ENCODE assay signal across 1 cellular context in the genomic region with DNA sequence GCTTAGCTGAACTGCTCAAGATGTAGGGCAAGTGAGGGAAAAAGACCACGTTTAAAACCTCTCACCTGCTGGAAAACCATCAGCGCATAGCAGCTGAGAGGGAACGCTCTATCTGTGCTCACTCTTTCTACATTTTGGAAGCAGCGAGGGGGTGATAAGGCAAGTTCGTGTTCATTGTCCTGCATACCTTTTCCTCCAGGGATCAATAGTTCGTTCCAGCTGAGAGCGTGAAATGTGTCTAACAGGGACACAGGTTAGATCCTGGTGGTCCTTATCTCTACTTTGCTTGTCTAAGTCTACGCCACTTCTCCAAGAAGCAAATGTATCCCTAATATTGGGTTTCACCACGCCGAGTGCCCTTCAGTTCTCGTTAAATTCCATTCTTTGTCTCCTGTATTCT.
TF ChIP-seq lines count a peak whose summit lies in the region.

No MANE protein-coding gene starts in this region.

TF ChIP-seq in H1, 55 proteins besides CTCF, POLR2A, EP300 and RAD21 (continued from another document):
- TF ChIP-seq HDAC6 (IDR thresholded peaks at IDR 0.05; ENCODE audit: low read depth, low read length) (no peak), SP4 (IDR thresholded peaks at IDR 0.05; ENCODE audit: low read length) (no peak), JUND (IDR thresholded peaks at IDR 0.05; ENCODE audit: low read length) (no peak), PHF8 (conservative IDR thresholded peaks at IDR 0.05; ENCODE audit: low read depth, low read length) (no peak), KDM1A (IDR thresholded peaks at IDR 0.05; ENCODE audit: borderline replicate concordance, low read length) (no peak), TEAD4 (IDR thresholded peaks at IDR 0.05; ENCODE audit: low read depth, low read length) (no peak)
- TF ChIP-seq, protein P1, sequence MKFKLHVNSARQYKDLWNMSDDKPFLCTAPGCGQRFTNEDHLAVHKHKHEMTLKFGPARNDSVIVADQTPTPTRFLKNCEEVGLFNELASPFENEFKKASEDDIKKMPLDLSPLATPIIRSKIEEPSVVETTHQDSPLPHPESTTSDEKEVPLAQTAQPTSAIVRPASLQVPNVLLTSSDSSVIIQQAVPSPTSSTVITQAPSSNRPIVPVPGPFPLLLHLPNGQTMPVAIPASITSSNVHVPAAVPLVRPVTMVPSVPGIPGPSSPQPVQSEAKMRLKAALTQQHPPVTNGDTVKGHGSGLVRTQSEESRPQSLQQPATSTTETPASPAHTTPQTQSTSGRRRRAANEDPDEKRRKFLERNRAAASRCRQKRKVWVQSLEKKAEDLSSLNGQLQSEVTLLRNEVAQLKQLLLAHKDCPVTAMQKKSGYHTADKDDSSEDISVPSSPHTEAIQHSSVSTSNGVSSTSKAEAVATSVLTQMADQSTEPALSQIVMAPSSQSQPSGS (IDR thresholded peaks at IDR 0.05; ENCODE audit: low read length) = no peak
- TF ChIP-seq, protein P2, sequence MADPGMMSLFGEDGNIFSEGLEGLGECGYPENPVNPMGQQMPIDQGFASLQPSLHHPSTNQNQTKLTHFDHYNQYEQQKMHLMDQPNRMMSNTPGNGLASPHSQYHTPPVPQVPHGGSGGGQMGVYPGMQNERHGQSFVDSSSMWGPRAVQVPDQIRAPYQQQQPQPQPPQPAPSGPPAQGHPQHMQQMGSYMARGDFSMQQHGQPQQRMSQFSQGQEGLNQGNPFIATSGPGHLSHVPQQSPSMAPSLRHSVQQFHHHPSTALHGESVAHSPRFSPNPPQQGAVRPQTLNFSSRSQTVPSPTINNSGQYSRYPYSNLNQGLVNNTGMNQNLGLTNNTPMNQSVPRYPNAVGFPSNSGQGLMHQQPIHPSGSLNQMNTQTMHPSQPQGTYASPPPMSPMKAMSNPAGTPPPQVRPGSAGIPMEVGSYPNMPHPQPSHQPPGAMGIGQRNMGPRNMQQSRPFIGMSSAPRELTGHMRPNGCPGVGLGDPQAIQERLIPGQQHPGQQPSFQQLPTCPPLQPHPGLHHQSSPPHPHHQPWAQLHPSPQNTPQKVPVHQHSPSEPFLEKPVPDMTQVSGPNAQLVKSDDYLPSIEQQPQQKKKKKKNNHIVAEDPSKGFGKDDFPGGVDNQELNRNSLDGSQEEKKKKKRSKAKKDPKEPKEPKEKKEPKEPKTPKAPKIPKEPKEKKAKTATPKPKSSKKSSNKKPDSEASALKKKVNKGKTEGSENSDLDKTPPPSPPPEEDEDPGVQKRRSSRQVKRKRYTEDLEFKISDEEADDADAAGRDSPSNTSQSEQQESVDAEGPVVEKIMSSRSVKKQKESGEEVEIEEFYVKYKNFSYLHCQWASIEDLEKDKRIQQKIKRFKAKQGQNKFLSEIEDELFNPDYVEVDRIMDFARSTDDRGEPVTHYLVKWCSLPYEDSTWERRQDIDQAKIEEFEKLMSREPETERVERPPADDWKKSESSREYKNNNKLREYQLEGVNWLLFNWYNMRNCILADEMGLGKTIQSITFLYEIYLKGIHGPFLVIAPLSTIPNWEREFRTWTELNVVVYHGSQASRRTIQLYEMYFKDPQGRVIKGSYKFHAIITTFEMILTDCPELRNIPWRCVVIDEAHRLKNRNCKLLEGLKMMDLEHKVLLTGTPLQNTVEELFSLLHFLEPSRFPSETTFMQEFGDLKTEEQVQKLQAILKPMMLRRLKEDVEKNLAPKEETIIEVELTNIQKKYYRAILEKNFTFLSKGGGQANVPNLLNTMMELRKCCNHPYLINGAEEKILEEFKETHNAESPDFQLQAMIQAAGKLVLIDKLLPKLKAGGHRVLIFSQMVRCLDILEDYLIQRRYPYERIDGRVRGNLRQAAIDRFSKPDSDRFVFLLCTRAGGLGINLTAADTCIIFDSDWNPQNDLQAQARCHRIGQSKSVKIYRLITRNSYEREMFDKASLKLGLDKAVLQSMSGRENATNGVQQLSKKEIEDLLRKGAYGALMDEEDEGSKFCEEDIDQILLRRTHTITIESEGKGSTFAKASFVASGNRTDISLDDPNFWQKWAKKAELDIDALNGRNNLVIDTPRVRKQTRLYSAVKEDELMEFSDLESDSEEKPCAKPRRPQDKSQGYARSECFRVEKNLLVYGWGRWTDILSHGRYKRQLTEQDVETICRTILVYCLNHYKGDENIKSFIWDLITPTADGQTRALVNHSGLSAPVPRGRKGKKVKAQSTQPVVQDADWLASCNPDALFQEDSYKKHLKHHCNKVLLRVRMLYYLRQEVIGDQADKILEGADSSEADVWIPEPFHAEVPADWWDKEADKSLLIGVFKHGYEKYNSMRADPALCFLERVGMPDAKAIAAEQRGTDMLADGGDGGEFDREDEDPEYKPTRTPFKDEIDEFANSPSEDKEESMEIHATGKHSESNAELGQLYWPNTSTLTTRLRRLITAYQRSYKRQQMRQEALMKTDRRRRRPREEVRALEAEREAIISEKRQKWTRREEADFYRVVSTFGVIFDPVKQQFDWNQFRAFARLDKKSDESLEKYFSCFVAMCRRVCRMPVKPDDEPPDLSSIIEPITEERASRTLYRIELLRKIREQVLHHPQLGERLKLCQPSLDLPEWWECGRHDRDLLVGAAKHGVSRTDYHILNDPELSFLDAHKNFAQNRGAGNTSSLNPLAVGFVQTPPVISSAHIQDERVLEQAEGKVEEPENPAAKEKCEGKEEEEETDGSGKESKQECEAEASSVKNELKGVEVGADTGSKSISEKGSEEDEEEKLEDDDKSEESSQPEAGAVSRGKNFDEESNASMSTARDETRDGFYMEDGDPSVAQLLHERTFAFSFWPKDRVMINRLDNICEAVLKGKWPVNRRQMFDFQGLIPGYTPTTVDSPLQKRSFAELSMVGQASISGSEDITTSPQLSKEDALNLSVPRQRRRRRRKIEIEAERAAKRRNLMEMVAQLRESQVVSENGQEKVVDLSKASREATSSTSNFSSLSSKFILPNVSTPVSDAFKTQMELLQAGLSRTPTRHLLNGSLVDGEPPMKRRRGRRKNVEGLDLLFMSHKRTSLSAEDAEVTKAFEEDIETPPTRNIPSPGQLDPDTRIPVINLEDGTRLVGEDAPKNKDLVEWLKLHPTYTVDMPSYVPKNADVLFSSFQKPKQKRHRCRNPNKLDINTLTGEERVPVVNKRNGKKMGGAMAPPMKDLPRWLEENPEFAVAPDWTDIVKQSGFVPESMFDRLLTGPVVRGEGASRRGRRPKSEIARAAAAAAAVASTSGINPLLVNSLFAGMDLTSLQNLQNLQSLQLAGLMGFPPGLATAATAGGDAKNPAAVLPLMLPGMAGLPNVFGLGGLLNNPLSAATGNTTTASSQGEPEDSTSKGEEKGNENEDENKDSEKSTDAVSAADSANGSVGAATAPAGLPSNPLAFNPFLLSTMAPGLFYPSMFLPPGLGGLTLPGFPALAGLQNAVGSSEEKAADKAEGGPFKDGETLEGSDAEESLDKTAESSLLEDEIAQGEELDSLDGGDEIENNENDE (IDR thresholded peaks at IDR 0.05; ENCODE audit: insufficient replicate concordance, low read length) = no peak
